1 cellular context compared by ENCODE assay signal in the genomic region with DNA sequence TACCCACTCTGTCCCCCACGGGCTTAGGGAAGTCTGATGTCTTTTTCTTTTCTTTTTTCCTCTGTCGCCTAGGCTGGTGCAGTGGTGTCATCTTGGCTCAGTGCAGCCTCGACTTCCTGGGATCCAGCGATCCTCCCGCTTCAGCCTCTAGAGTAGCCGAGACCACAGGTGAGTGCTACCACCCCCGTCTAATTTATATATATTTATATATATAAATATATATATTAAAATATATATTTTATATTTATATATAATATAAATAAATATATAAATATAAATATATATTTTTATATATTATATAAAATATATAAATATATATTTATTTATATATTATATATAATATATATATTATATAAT.
TF ChIP-seq lines count a peak whose summit lies in the region.

No MANE protein-coding gene starts in this region.

TF ChIP-seq in HCT116, 20 proteins besides CTCF, POLR2A, EP300 and RAD21 (continued from another document):
- no peak for TF ChIP-seq ZBTB33 (IDR thresholded peaks at IDR 0.05; ENCODE audit: extremely low read depth, insufficient replicate concordance, low read length)
- TF ChIP-seq ZNF274 (IDR thresholded peaks at IDR 0.05; ENCODE audit: low read depth, low read length): no peak
TF ChIP-seq in HCT116: peak in this region for 0.
